2 cellular contexts compared by ENCODE assay signal in genomic region chr5:128932232-128932631, GRCh38. TPM values are rescaled to one million over a fixed set of nuclear protein-coding genes. Genes with fewer than 3 reads are reported as not detected.
"Had no signal": no experiment of that assay in that cellular context is flagged by ENCODE, and none has a peak within 500 bp of the region (broad histone marks: within the 10 kb centered on the region; RNA-seq: fewer than 3 reads in every experiment).

No MANE protein-coding gene starts in this region.

RNA-seq across cellular contexts. Expression of gene SLC27A6, which starts 33.1 kb away (rescaled TPM):
- total RNA-seq: HT-29 had no signal
- polyA plus RNA-seq: IgD-negative memory B cell had no signal
